28 cellular contexts compared by ENCODE assay signal in genomic region chr18:62669225-62669624, GRCh38.
"Had no signal": no experiment of that assay in that cellular context is flagged by ENCODE, and none has a peak within 500 bp of the region (broad histone marks: within the 10 kb centered on the region; RNA-seq: fewer than 3 reads in every experiment).

No MANE protein-coding gene starts in this region.

- H3K27me3 Mint-ChIP-seq: memory B cell, type B pancreatic cell had no signal

- H3K36me3 Mint-ChIP-seq: memory B cell; natural killer cell; stimulated activated effector memory CD8-positive, alpha-beta T cell treated with anti-CD3 and anti-CD28 coated beads, Interleukin-12 subunit alpha, Interleukin-12 subunit beta, amount 100 ng/mL, for 72 hours; type B pancreatic cell had no signal

- H3K4me1 ChIP-seq: gastrocnemius medialis, psoas muscle, sigmoid colon, testis had no signal

- ATAC-seq: esophagus mucosa; gastrocnemius medialis; heart left ventricle; left lobe of liver; natural killer cell; psoas muscle; right cardiac atrium; stimulated activated effector memory CD8-positive, alpha-beta T cell treated with anti-CD3 and anti-CD28 coated beads, Interleukin-12 subunit alpha, Interleukin-12 subunit beta, amount 100 ng/mL, for 72 hours had no signal

- DNase-seq: dorsolateral prefrontal cortex; effector CD4-positive, alpha-beta T cell; endodermal cell; foreskin fibroblast; gastrocnemius medialis; heart left ventricle; kidney; natural killer cell; occipital lobe; ovary; posterior cingulate gyrus; psoas muscle; right cardiac atrium; sigmoid colon; stimulated activated CD4-positive, alpha-beta T cell treated with anti-CD3 and anti-CD28 coated beads, Interleukin-2, amount 100 ng/mL, for 24 hours; stimulated activated CD4-positive, alpha-beta T cell treated with anti-CD3 and anti-CD28 coated beads, Interleukin-4, amount 100 ng/mL, for 24 hours; substantia nigra; testis; tibial artery had no signal

- H3K27me3 ChIP-seq: dorsolateral prefrontal cortex, gastrocnemius medialis, heart left ventricle, hepatocyte, ovary, sigmoid colon, testis, tibial artery had no signal

- H3K27ac Mint-ChIP-seq: endodermal cell; memory B cell; natural killer cell; stimulated activated effector memory CD8-positive, alpha-beta T cell treated with anti-CD3 and anti-CD28 coated beads, Interleukin-12 subunit alpha, Interleukin-12 subunit beta, amount 100 ng/mL, for 72 hours; type B pancreatic cell had no signal

- H3K36me3 ChIP-seq: gastrocnemius medialis, heart left ventricle, ovary, sigmoid colon, tibial artery had no signal

- H3K4me2 ChIP-seq: hepatocyte had no signal

- FAIRE-seq: colon, kidney had no signal

- H3K4me3 Mint-ChIP-seq: endodermal cell; memory B cell; natural killer cell; stimulated activated effector memory CD8-positive, alpha-beta T cell treated with anti-CD3 and anti-CD28 coated beads, Interleukin-12 subunit alpha, Interleukin-12 subunit beta, amount 100 ng/mL, for 72 hours; type B pancreatic cell had no signal

- H3K4me1 Mint-ChIP-seq: memory B cell; natural killer cell; stimulated activated effector memory CD8-positive, alpha-beta T cell treated with anti-CD3 and anti-CD28 coated beads, Interleukin-12 subunit alpha, Interleukin-12 subunit beta, amount 100 ng/mL, for 72 hours had no signal

- H3K9me3 ChIP-seq: gastrocnemius medialis, ovary, testis had no signal

- H3K4me3 ChIP-seq: dorsolateral prefrontal cortex, gastrocnemius medialis, heart left ventricle, hepatocyte, lung, ovary, psoas muscle, sigmoid colon, testis, tibial artery had no signal

- H3K79me2 ChIP-seq: hepatocyte had no signal

- H3K9me3 Mint-ChIP-seq: endodermal cell, natural killer cell, type B pancreatic cell had no signal

- H3K27ac ChIP-seq: dorsolateral prefrontal cortex, epithelial cell of prostate, gastrocnemius medialis, heart left ventricle, hepatocyte, ovary, psoas muscle, sigmoid colon, testis, tibial artery had no signal

- H2AFZ ChIP-seq: hepatocyte had no signal
